ENCODE assay signal across 12 cellular contexts in genomic region chr10:1736972-1737221, GRCh38. TPM values are rescaled to one million over a fixed set of nuclear protein-coding genes. Genes with fewer than 3 reads are reported as not detected.
A peak's percentile ranks its signal among the peaks of the same experiment; 100 is the strongest.
DNase-seq lines count a peak whose midpoint lies in the region; ATAC-seq and TF ChIP-seq lines count a peak whose summit lies in the region.
"Had no signal": no experiment of that assay in that cellular context is flagged by ENCODE, and none has a peak within 500 bp of the region (broad histone marks: within the 10 kb centered on the region; RNA-seq: fewer than 3 reads in every experiment).

No MANE protein-coding gene starts in this region.

- H3K79me2 ChIP-seq in KMS-11 (ENCODE audit: insufficient read depth, low read depth) (no peaks in the 10 kb centered on the region), hepatocyte (no peaks in the 10 kb centered on the region), smooth muscle cell (ENCODE audit: low read depth) (no peaks in the 10 kb centered on the region)

- H3K9me3 Mint-ChIP-seq in activated CD8-positive, alpha-beta T cell treated with anti-CD3 and anti-CD28 coated beads for 36 hours = no peaks in the 10 kb centered on the region
- H3K9me3 Mint-ChIP-seq: natural killer cell treated with Interleukin-12 subunit alpha and Interleukin-12 subunit beta and Interleukin-15 and Interleukin-18, amount 100 ng/mL, for 72 hours had no signal

- peaks cover 7% of the 10 kb centered on the region for H3K4me1 Mint-ChIP-seq in activated CD8-positive, alpha-beta T cell treated with anti-CD3 and anti-CD28 coated beads for 36 hours (ENCODE audit: low read depth)

- POLR2A ChIA-PET in activated CD8-positive, alpha-beta T cell treated with anti-CD3 and anti-CD28 coated beads for 36 hours (lab: Charles Lee) = no interaction called here

- under 1% methylated on average over 13 of the region's 17 CpGs for WGBS in hepatocyte (ENCODE audit: low lambda C conversion rate, missing lambda C conversion rate)
- 3% methylated on average over 17 of the region's 17 CpGs for WGBS in smooth muscle cell (ENCODE audit: low lambda C conversion rate)

- H3K27me3 Mint-ChIP-seq in activated CD8-positive, alpha-beta T cell treated with anti-CD3 and anti-CD28 coated beads for 36 hours = peaks cover 64% of the 10 kb centered on the region

- CTCF ChIA-PET in activated CD8-positive, alpha-beta T cell treated with anti-CD3 and anti-CD28 coated beads for 36 hours (lab: Charles Lee) = no interaction called here

- H3K9ac ChIP-seq in KMS-11 (peak overlapping the region; percentile 69; the same call in 1 of the 2 replicates), smooth muscle cell (ENCODE audit: low read depth) (no peak overlapping the region)

- DNase-seq in hepatocyte (ENCODE audit: low spot score) (no peak), smooth muscle cell (lab: John Stamatoyannopoulos, UW; ENCODE audit: unreplicated experiment) (no peak), hippocampal formation (lab: John Stamatoyannopoulos, UW) (no peak), retina (no peak)
- DNase-seq in activated CD8-positive, alpha-beta T cell treated with anti-CD3 and anti-CD28 coated beads for 36 hours = no peak
- DNase-seq: central memory CD4-positive, alpha-beta T cell; SW 1271 had no signal

- H3K4me3 ChIP-seq in KMS-11 (IDR thresholded peaks at IDR 0.05; ENCODE audit: insufficient read depth, low read depth, low read length) (no peak overlapping the region), hepatocyte (peak overlapping the region; percentile 44), smooth muscle cell (peak overlapping the region; percentile 44)

- no peaks in the 10 kb centered on the region for H3K9me2 ChIP-seq in hepatocyte (replicated peaks; ENCODE audit: insufficient read depth)

- no peaks in the 10 kb centered on the region for H3F3A ChIP-seq in smooth muscle cell (ENCODE audit: low read depth)

- H3K9me3 ChIP-seq in hepatocyte (ENCODE audit: low read depth) (no peaks in the 10 kb centered on the region), smooth muscle cell (replicated peaks; ENCODE audit: low read depth) (no peaks in the 10 kb centered on the region)
- H3K9me3 ChIP-seq: gastroesophageal sphincter had no signal

- no peaks in the 10 kb centered on the region for H4K20me1 ChIP-seq in KMS-11 (ENCODE audit: insufficient read depth)
- no peaks in the 10 kb centered on the region for H4K20me1 ChIP-seq in hepatocyte (ENCODE audit: insufficient read depth, poor library complexity, severe bottlenecking)
- H4K20me1 ChIP-seq in smooth muscle cell (ENCODE audit: low read depth) = no peaks in the 10 kb centered on the region

- TF ChIP-seq CTCF in KMS-11 (conservative IDR thresholded peaks at IDR 0.05; ENCODE audit: low read depth, low read length) (no peak), hepatocyte (IDR thresholded peaks at IDR 0.05; ENCODE audit: poor library complexity) (no peak), smooth muscle cell (IDR thresholded peaks at IDR 0.05; ENCODE audit: borderline replicate concordance, insufficient read depth, poor library complexity, severe bottlenecking) (no peak)
- no peak for TF ChIP-seq CTCF in activated CD8-positive, alpha-beta T cell treated with anti-CD3 and anti-CD28 coated beads for 36 hours (IDR thresholded peaks at IDR 0.05)

- intact Hi-C loops in activated CD8-positive, alpha-beta T cell treated with anti-CD3 and anti-CD28 coated beads for 36 hours (cut with micrococcal nuclease) = no loop called here

- peak overlapping the region; percentile 74 for H3K4me2 ChIP-seq in KMS-11
- peak overlapping the region; percentile 95 for H3K4me2 ChIP-seq in hepatocyte
- peak overlapping the region; percentile 96 for H3K4me2 ChIP-seq in smooth muscle cell

- H3K36me3 ChIP-seq in KMS-11 (ENCODE audit: insufficient read depth) (no peaks in the 10 kb centered on the region), hepatocyte (replicated peaks; ENCODE audit: insufficient read depth, low read depth) (no peaks in the 10 kb centered on the region), smooth muscle cell (ENCODE audit: low read depth) (no peaks in the 10 kb centered on the region)
- H3K36me3 ChIP-seq: gastroesophageal sphincter had no signal

- H3K27ac ChIP-seq in KMS-11 (peak overlapping the region; percentile 28; the same call in 1 of the 2 replicates), hepatocyte (no peak overlapping the region), smooth muscle cell (ENCODE audit: low read depth) (no peak overlapping the region)
- H3K27ac ChIP-seq: gastroesophageal sphincter had no signal

- ATAC-seq in GM19324 (IDR thresholded peaks at IDR 0.05; ENCODE audit: low FRiP score, unreplicated experiment) (peak; percentile 39), HG03342 (IDR thresholded peaks at IDR 0.05; ENCODE audit: unreplicated experiment) (no peak)
- no peak for ATAC-seq in activated CD8-positive, alpha-beta T cell treated with anti-CD3 and anti-CD28 coated beads for 36 hours
- ATAC-seq: gastroesophageal sphincter had no signal

- H3K27me3 ChIP-seq in KMS-11 (ENCODE audit: insufficient read depth, low read depth) (no peaks in the 10 kb centered on the region), hepatocyte (peaks cover 95% of the 10 kb centered on the region), smooth muscle cell (ENCODE audit: low read depth) (peaks cover 91% of the 10 kb centered on the region)

- H3K36me3 Mint-ChIP-seq in activated CD8-positive, alpha-beta T cell treated with anti-CD3 and anti-CD28 coated beads for 36 hours (ENCODE audit: low read depth) = no peaks in the 10 kb centered on the region
- H3K36me3 Mint-ChIP-seq: natural killer cell treated with Interleukin-12 subunit alpha and Interleukin-12 subunit beta and Interleukin-15 and Interleukin-18, amount 100 ng/mL, for 72 hours had no signal

- H2AFZ ChIP-seq in KMS-11 (ENCODE audit: low read depth) (peak overlapping the region; percentile 99), hepatocyte (peak overlapping the region; percentile 37), smooth muscle cell (ENCODE audit: low read depth) (peak overlapping the region; percentile 84)

- peaks cover 13% of the 10 kb centered on the region for H3K4me1 ChIP-seq in KMS-11 (ENCODE audit: low read depth, poor library complexity, severe bottlenecking)
- peaks cover 9% of the 10 kb centered on the region for H3K4me1 ChIP-seq in hepatocyte (ENCODE audit: insufficient read depth)
- H3K4me1 ChIP-seq in smooth muscle cell (ENCODE audit: low read depth) = peaks cover 8% of the 10 kb centered on the region

- H3K4me3 Mint-ChIP-seq in activated CD8-positive, alpha-beta T cell treated with anti-CD3 and anti-CD28 coated beads for 36 hours = no peak overlapping the region
- H3K4me3 Mint-ChIP-seq: natural killer cell treated with Interleukin-12 subunit alpha and Interleukin-12 subunit beta and Interleukin-15 and Interleukin-18, amount 100 ng/mL, for 72 hours had no signal

- no peak overlapping the region for H3K27ac Mint-ChIP-seq in activated CD8-positive, alpha-beta T cell treated with anti-CD3 and anti-CD28 coated beads for 36 hours
- H3K27ac Mint-ChIP-seq: natural killer cell treated with Interleukin-12 subunit alpha and Interleukin-12 subunit beta and Interleukin-15 and Interleukin-18, amount 100 ng/mL, for 72 hours had no signal

RNA-seq across cellular contexts. Expression of gene ADARB2, which starts 0.4 kb away (rescaled TPM):
- total RNA-seq in hepatocyte (0.13 and 1.4 TPM in 2 replicates), smooth muscle cell (0.04 and 0.13 TPM in 2 replicates)
- polyA plus RNA-seq in hepatocyte (0.10 and 0.48 TPM in 2 replicates), smooth muscle cell (0.39 TPM in 1 of 2 replicates, not detected in the other)
- total RNA-seq in activated CD8-positive, alpha-beta T cell treated with anti-CD3 and anti-CD28 coated beads for 36 hours = 1 to 10 TPM; 1.3 to 1.6 TPM
- total RNA-seq: natural killer cell treated with Interleukin-12 subunit alpha and Interleukin-12 subunit beta and Interleukin-15 and Interleukin-18, amount 100 ng/mL, for 72 hours had no signal

Comparison
In these comparisons a context has a peak if more than half of its experiments do, and no peak if none do; other contexts are left out.
1. H2AFZ ChIP-seq: peak in every context shown above with its lines; median percentile 99 in KMS-11; 84 in smooth muscle cell; 37 in hepatocyte.